Comparison of ENCODE assay signal across 8 cellular contexts in genomic region chr4:34721835-34722234, GRCh38.
"Had no signal": no experiment of that assay in that cellular context is flagged by ENCODE, and none has a peak within 500 bp of the region (broad histone marks: within the 10 kb centered on the region; RNA-seq: fewer than 3 reads in every experiment).

No MANE protein-coding gene starts in this region.

- DNase-seq: GM23248, GOT3, H7, HFFc6 had no signal

- H3K9me3 ChIP-seq: HAP-1 had no signal

- H3K27ac ChIP-seq: GM23248, HL-60 had no signal

- ATAC-seq: HCT116, HepG2 had no signal

- H3K4me3 ChIP-seq: GM23248, HAP-1 had no signal

- H3K9ac ChIP-seq: GM23248 had no signal

- H3K36me3 ChIP-seq: HAP-1 had no signal

- H2AFZ ChIP-seq: GM23248 had no signal
